ENCODE assay signal across 27 cellular contexts in the genomic region with DNA sequence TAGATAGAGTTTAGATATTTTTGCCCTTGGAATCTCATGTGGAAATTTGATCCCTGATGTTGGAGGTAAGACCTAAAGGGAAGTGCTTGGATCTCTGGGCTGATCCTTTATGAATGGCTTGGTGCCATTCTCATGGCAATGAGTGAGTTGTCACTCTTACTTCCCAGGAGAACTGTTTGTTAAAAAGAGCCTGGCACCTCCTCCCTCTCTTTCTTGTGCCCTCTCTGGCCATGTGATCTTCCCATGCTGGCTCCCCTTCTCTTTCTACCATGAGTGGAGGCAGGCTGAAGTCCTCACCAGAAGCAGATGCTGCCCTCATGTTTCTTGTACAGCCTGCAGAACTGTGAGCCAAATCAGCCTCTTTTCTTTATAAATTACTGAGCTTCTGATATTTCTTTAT.
"Had no signal": no experiment of that assay in that cellular context is flagged by ENCODE, and none has a peak within 500 bp of the region (broad histone marks: within the 10 kb centered on the region; RNA-seq: fewer than 3 reads in every experiment).

No MANE protein-coding gene starts in this region.

- ATAC-seq: activated CD8-positive, alpha-beta T cell treated with anti-CD3 and anti-CD28 coated beads for 36 hours; activated T-cell treated with anti-CD3 and anti-CD28 coated beads, Interleukin-2, amount 50 U/mL, for 72 hours; activated T-helper 17 cell treated with anti-CD3 and anti-CD28 coated beads, Interleukin-2, amount 50 U/mL, for 72 hours had no signal

- DNase-seq: activated CD4-positive, alpha-beta T cell treated with anti-CD3 and anti-CD28 coated beads, Interleukin-2, amount 10 ng/mL, durations not matched to agents 24 days and 14 days; activated CD4-positive, alpha-beta T cell treated with anti-CD3 and anti-CD28 coated beads, Interleukin-2, amount 50 U/mL, for 4 hours; activated CD8-positive, alpha-beta T cell treated with anti-CD3 and anti-CD28 coated beads for 36 hours; activated effector memory CD4-positive, alpha-beta T cell treated with anti-CD3 and anti-CD28 coated beads, Interleukin-2, amount 50 U/mL, for 16 hours; activated naive CD4-positive, alpha-beta T cell; activated naive CD4-positive, alpha-beta T cell treated with anti-CD3 and anti-CD28 coated beads, Interleukin-2, amount 50 U/mL, for 16 hours; activated naive CD8-positive, alpha-beta T cell treated with anti-CD3 and anti-CD28 coated beads for 36 hours; activated T-cell treated with anti-CD3 and anti-CD28 coated beads, Interleukin-2, amount 50 U/mL, for 1 hour; activated T-cell treated with anti-CD3 and anti-CD28 coated beads, Interleukin-2, amount 50 U/mL, for 72 hours; amniotic stem cell; aorta; brain microvascular endothelial cell; central memory CD4-positive, alpha-beta T cell; NCI-H1105 treated with DMSO at 0.1 percent for 48 hours; NCI-H1436; NCI-H1694; NCI-H1930; NCI-H2081 treated with DMSO at 0.1 percent for 48 hours; NCI-H2171; NCI-H510A; NCI-H526; NCI-H748 treated with DMSO at 0.1 percent for 48 hours; OCI-M1; Right ventricle myocardium superior; T1000; WERI-Rb-1 had no signal

- H3K27me3 ChIP-seq: brain microvascular endothelial cell had no signal

- H3K36me3 ChIP-seq: brain microvascular endothelial cell, WERI-Rb-1 had no signal
